ENCODE assay signal across 8 cellular contexts in genomic region chr5:59893436-59894227, GRCh38. TPM values are rescaled to one million over a fixed set of nuclear protein-coding genes. Genes with fewer than 3 reads are reported as not detected.
DNase-seq lines count a peak whose midpoint lies in the region; ATAC-seq, FAIRE-seq and TF ChIP-seq lines count a peak whose summit lies in the region.

Gene PDE4D (minus strand): TSS chr5:59893726.

- ATAC-seq in GM18868 (IDR thresholded peaks at IDR 0.05; ENCODE audit: unreplicated experiment) (peak; percentile 49), HG03159 (IDR thresholded peaks at IDR 0.05; ENCODE audit: unreplicated experiment) (no peak), GM21576 (IDR thresholded peaks at IDR 0.05; ENCODE audit: unreplicated experiment) (no peak)

- H3K4me1 ChIP-seq in SJSA1 (replicated peaks) (peaks cover 7% of the 10 kb centered on the region), endothelial cell of umbilical vein (ENCODE audit: control insufficient read depth, extremely low read depth, insufficient read depth, low read length) (no peaks in the 10 kb centered on the region), mesenchymal stem cell (ENCODE audit: control insufficient read depth, insufficient read depth, low read depth, low read length) (peaks cover 15% of the 10 kb centered on the region), thymus (ENCODE audit: control insufficient read depth, insufficient read depth, low read length) (no peaks in the 10 kb centered on the region)

- no peak within 1 kb of the TSS for H4K91ac ChIP-seq in mesenchymal stem cell (ENCODE audit: low read length)

- intact Hi-C loops in endothelial cell of umbilical vein (cut with micrococcal nuclease) = no loop called here

- dilution Hi-C loops in endothelial cell of umbilical vein (cut with MboI; ENCODE audit: extremely low pct_ligation_motif_present, low sequenced_read_pairs) = no loop called here

- no peak within 1 kb of the TSS for H4K8ac ChIP-seq in mesenchymal stem cell (ENCODE audit: low read length)

- H3K9ac ChIP-seq in endothelial cell of umbilical vein (replicated peaks; ENCODE audit: extremely low read depth, insufficient read depth, low read length) (no peak within 1 kb of the TSS), mesenchymal stem cell (ENCODE audit: low read length) (no peak within 1 kb of the TSS)

- no peak within 1 kb of the TSS for H3K4me2 ChIP-seq in endothelial cell of umbilical vein (ENCODE audit: insufficient read depth, low read length)
- peak within 1 kb of the TSS; percentile 59 for H3K4me2 ChIP-seq in mesenchymal stem cell (ENCODE audit: low read length, poor library complexity, severe bottlenecking)

- no peak within 1 kb of the TSS for H2BK15ac ChIP-seq in mesenchymal stem cell (ENCODE audit: low read depth, poor library complexity, severe bottlenecking)

- no peaks in the 10 kb centered on the region for H3K9me1 ChIP-seq in endothelial cell of umbilical vein (replicated peaks; ENCODE audit: control insufficient read depth, extremely low read depth, insufficient read depth, low read length)

- no peak for TF ChIP-seq CTCF in endothelial cell of umbilical vein (IDR thresholded peaks at IDR 0.05; ENCODE audit: extremely low read depth in 1 of 2, insufficient read depth in 1 of 2, low read depth in 1 of 2, low read length in 2 of 2)

- no peak within 1 kb of the TSS for H3K4ac ChIP-seq in mesenchymal stem cell (ENCODE audit: low read depth in 1 of 2, low read length in 2 of 2)

- H3K23ac ChIP-seq in mesenchymal stem cell (ENCODE audit: low read length in 2 of 2) = no peak within 1 kb of the TSS

- no peak within 1 kb of the TSS for H2BK5ac ChIP-seq in mesenchymal stem cell (ENCODE audit: low read depth, low read length, poor library complexity, severe bottlenecking)

- no peaks in the 10 kb centered on the region for H3K79me2 ChIP-seq in endothelial cell of umbilical vein (ENCODE audit: control insufficient read depth, insufficient read depth, low read length)

- POLR2A ChIA-PET in endothelial cell of umbilical vein (lab: Charles Lee) = no interaction called here

- WGBS in mesenchymal stem cell = under 1% methylated on average over 55 of the region's 62 CpGs
- 3% methylated on average over 61 of the region's 62 CpGs for WGBS in thymus

- H3K27me3 ChIP-seq in SJSA1 (replicated peaks) (peaks cover 32% of the 10 kb centered on the region), endothelial cell of umbilical vein (ENCODE audit: control insufficient read depth in 2 of 2, insufficient read depth in 2 of 2, low read length in 2 of 2) (peaks cover 30 to 40% of the 10 kb centered on the region in 2 experiments), mesenchymal stem cell (ENCODE audit: control insufficient read depth in 1 of 2, insufficient read depth in 1 of 2, low read length in 2 of 2) (peaks cover 27 to 51% of the 10 kb centered on the region in 2 experiments), thymus (ENCODE audit: control insufficient read depth, insufficient read depth) (peaks cover 28% of the 10 kb centered on the region)

- FAIRE-seq in endothelial cell of umbilical vein (lab: Jason Lieb, UNC) = no peak

- H2AK5ac ChIP-seq in mesenchymal stem cell (ENCODE audit: low read length, severe bottlenecking) = no peak within 1 kb of the TSS

- H3K79me1 ChIP-seq in mesenchymal stem cell (replicated peaks; ENCODE audit: low read length, poor library complexity, severe bottlenecking) = no peaks in the 10 kb centered on the region

- no peak within 1 kb of the TSS for H2AFZ ChIP-seq in endothelial cell of umbilical vein (ENCODE audit: low read depth, low read length)
- H2AFZ ChIP-seq in mesenchymal stem cell (ENCODE audit: low read depth, low read length) = no peak within 1 kb of the TSS

- BruUV-seq in endothelial cell of umbilical vein (replicated peaks; lab: Mats Ljungman, UMichigan) = no TSS peak

- no peak within 1 kb of the TSS for H2BK120ac ChIP-seq in mesenchymal stem cell (ENCODE audit: low read depth, low read length)

- H3K9me3 ChIP-seq in SJSA1 (replicated peaks) = peaks cover 2% of the 10 kb centered on the region; the same call in 1 of the 2 replicates
- no peaks in the 10 kb centered on the region for H3K9me3 ChIP-seq in endothelial cell of umbilical vein (replicated peaks; ENCODE audit: control insufficient read depth, insufficient read depth, low read length)
- no peaks in the 10 kb centered on the region for H3K9me3 ChIP-seq in mesenchymal stem cell (ENCODE audit: control insufficient read depth, low read length)
- peaks cover 2% of the 10 kb centered on the region for H3K9me3 ChIP-seq in thymus (ENCODE audit: control insufficient read depth)

- CTCF ChIA-PET in endothelial cell of umbilical vein (lab: Charles Lee) = interaction anchor here (0.7 to 1.2 kb wide), 2 partner anchors 16 to 394 kb away, joined by 4 read pairs; no protein-coding TSS in a partner anchor

- H3K27ac ChIP-seq in SJSA1 = no peak within 1 kb of the TSS
- H3K27ac ChIP-seq in endothelial cell of umbilical vein (ENCODE audit: insufficient read depth, low read depth, low read length) = no peak within 1 kb of the TSS
- H3K27ac ChIP-seq in mesenchymal stem cell (ENCODE audit: low read length, poor library complexity, severe bottlenecking) = no peak within 1 kb of the TSS
- no peak within 1 kb of the TSS for H3K27ac ChIP-seq in thymus (ENCODE audit: low read depth)

- H3K18ac ChIP-seq in mesenchymal stem cell (ENCODE audit: low read depth in 1 of 2, low read length in 2 of 2) = no peak within 1 kb of the TSS

- DNase-seq in AG08395 (ENCODE audit: low spot score) (peak; percentile 81), SJSA1 (ENCODE audit: low read depth in 1 of 2, low spot score in 2 of 2) (peak; percentile 20 to 54), endothelial cell of umbilical vein (ENCODE audit: low read depth, low spot score) (peak; percentile 49), mesenchymal stem cell (peak; percentile 77)

- H4K20me1 ChIP-seq in endothelial cell of umbilical vein (replicated peaks; ENCODE audit: control insufficient read depth, extremely low read depth, insufficient read depth, low read length) = no peaks in the 10 kb centered on the region

- H3K4me3 ChIP-seq in SJSA1 = no peak within 1 kb of the TSS
- H3K4me3 ChIP-seq in endothelial cell of umbilical vein (replicated peaks in 1 of 3; ENCODE audit: insufficient read depth in 1 of 3, low read depth in 1 of 3, low read length in 3 of 3) = no peak within 1 kb of the TSS
- H3K4me3 ChIP-seq in mesenchymal stem cell (ENCODE audit: insufficient read depth in 1 of 2, low read depth in 1 of 2, low read length in 2 of 2) = peak within 1 kb of the TSS in 1 of 2 experiments; percentile 63
- no peak within 1 kb of the TSS for H3K4me3 ChIP-seq in thymus (ENCODE audit: low read length)

- H2BK12ac ChIP-seq in mesenchymal stem cell (ENCODE audit: low read length in 2 of 2) = no peak within 1 kb of the TSS

- no peak for TF ChIP-seq POLR2A in endothelial cell of umbilical vein (IDR thresholded peaks at IDR 0.05; ENCODE audit: low read depth, low read length)

- H3K14ac ChIP-seq in mesenchymal stem cell (ENCODE audit: low read length in 2 of 2) = no peak within 1 kb of the TSS

- H3K36me3 ChIP-seq in SJSA1 = no peaks in the 10 kb centered on the region
- no peaks in the 10 kb centered on the region for H3K36me3 ChIP-seq in endothelial cell of umbilical vein (ENCODE audit: control insufficient read depth in 2 of 2, extremely low read depth in 1 of 2, insufficient read depth in 2 of 2, low read length in 2 of 2)
- H3K36me3 ChIP-seq in mesenchymal stem cell (ENCODE audit: control insufficient read depth in 1 of 2, insufficient read depth in 2 of 2, low read depth in 1 of 2, low read length in 2 of 2) = no peaks in the 10 kb centered on the region
- H3K36me3 ChIP-seq in thymus (ENCODE audit: control insufficient read depth, insufficient read depth) = no peaks in the 10 kb centered on the region

TF ChIP-seq in endothelial cell of umbilical vein, 7 proteins besides CTCF, POLR2A, EP300 and RAD21:
- TF ChIP-seq POLR2AphosphoS5 (IDR thresholded peaks at IDR 0.05; ENCODE audit: insufficient read depth, low read depth, low read length) (no peak), EZH2 (IDR thresholded peaks at IDR 0.05; ENCODE audit: borderline replicate concordance, low read depth, low read length, severe bottlenecking) (peak; percentile 89)

RNA-seq across cellular contexts. Expression of gene PDE4D, which starts in this region (rescaled TPM):
- total RNA-seq in SJSA1 (2014; rRNA removed; shearing (Covaris generic)) = 4.1 and 6.3 TPM in 2 replicates
- 34.5 and 41.1 TPM in 2 replicates for total RNA-seq in endothelial cell of umbilical vein
- polyA plus RNA-seq in endothelial cell of umbilical vein (46.0 and 51.2 TPM in 2 replicates), thymus (21.2 TPM)
- polyA plus RNA-seq in endothelial cell of umbilical vein (2011; cell fraction: cytosol; rRNA removed) = 19.4 and 20.1 TPM in 2 replicates
- polyA plus RNA-seq in endothelial cell of umbilical vein (2011; cell fraction: nucleus; rRNA removed) = 92.5 and 103 TPM in 2 replicates
- polyA plus RNA-seq in endothelial cell of umbilical vein (2012) = 8.8 and 13.2 TPM in 2 replicates
- 254 and 271 TPM in 2 replicates for polyA minus RNA-seq in endothelial cell of umbilical vein
- 94.4 TPM for polyA minus RNA-seq in endothelial cell of umbilical vein (2011; cell fraction: cytosol; rRNA and poly(A)+ RNA removed)
- 377 and 528 TPM in 2 replicates for polyA minus RNA-seq in endothelial cell of umbilical vein (2011; cell fraction: nucleus; rRNA and poly(A)+ RNA removed)
- 5.4 TPM for polyA plus RNA-seq in mesenchymal stem cell (2013, experiment 1 of 2)
- 5.4 TPM for polyA plus RNA-seq in mesenchymal stem cell (2013, experiment 2 of 2)
